ENCODE assay signal across 6 cellular contexts in genomic region chr20:62367483-62368302, GRCh38. TPM values are rescaled to one million over a fixed set of nuclear protein-coding genes. Genes with fewer than 3 reads are reported as not detected.
DNase-seq lines count a peak whose midpoint lies in the region; ATAC-seq and TF ChIP-seq lines count a peak whose summit lies in the region.

No MANE protein-coding gene starts in this region.

- WGBS in testis, 2 donors: 2 to 4% methylated on average over 17 to 42 of the region's 53 CpGs

- no peak for TF ChIP-seq POLR2A in testis (IDR thresholded peaks at IDR 0.05)

- H3K4me3 ChIP-seq in Caco-2 (ENCODE audit: low read depth, low read length) (peak overlapping the region; percentile 94), testis (peak overlapping the region; percentile 38 to 58)

- H3K9me3 ChIP-seq in Caco-2: no peaks in the 10 kb centered on the region
- no peaks in the 10 kb centered on the region for H3K9me3 ChIP-seq in testis

- TF ChIP-seq CTCF in Caco-2 (IDR thresholded peaks at IDR 0.05; ENCODE audit: insufficient read depth in 1 of 2, low read depth in 1 of 2, low read length in 1 of 2, severe bottlenecking in 1 of 2, unreplicated experiment in 1 of 2) (no peak), testis (IDR thresholded peaks at IDR 0.05) (no peak)

- H3K36me3 ChIP-seq in Caco-2 (ENCODE audit: control insufficient read depth, insufficient read depth, low read length): peaks cover 9% of the 10 kb centered on the region
- H3K36me3 ChIP-seq in testis (ENCODE audit: low read depth, missing control alignments): no peaks in the 10 kb centered on the region

- CTCF ChIA-PET in Caco-2 (lab: Charles Lee): interaction anchor here (0.6 to 10.9 kb wide), 10 partner anchors 9 to 255 kb away, joined by 3 to 188 read pairs (median 7); partner anchors contain the start of genes ADRM1 and RPS21

- H3K9me3 Mint-ChIP-seq in Caco-2 (ENCODE audit: unreplicated experiment): no peaks in the 10 kb centered on the region

- H3K27me3 Mint-ChIP-seq in Caco-2 (ENCODE audit: insufficient read depth, unreplicated experiment): no peaks in the 10 kb centered on the region

- POLR2A ChIA-PET in Caco-2 (lab: Charles Lee): interaction anchor here (0.6 to 4.7 kb wide), 10 partner anchors 11 to 256 kb away, joined by 3 to 43 read pairs (median 4); partner anchors contain the start of genes OSBPL2 and RPS21

- no TSS peak for BruUV-seq in Caco-2 (replicated peaks; lab: Mats Ljungman, UMichigan)

- H3K27me3 ChIP-seq in Caco-2 (replicated peaks; ENCODE audit: control insufficient read depth, insufficient read depth, low read length) (no peaks in the 10 kb centered on the region), testis (no peaks in the 10 kb centered on the region)

- peaks cover 70% of the 10 kb centered on the region for H3K4me1 ChIP-seq in Caco-2
- peaks cover 69% of the 10 kb centered on the region for H3K4me1 ChIP-seq in testis

- H3K36me3 Mint-ChIP-seq in Caco-2 (ENCODE audit: insufficient read depth, unreplicated experiment): peaks cover 57% of the 10 kb centered on the region

- ATAC-seq in GM18517 (IDR thresholded peaks at IDR 0.05; ENCODE audit: unreplicated experiment) (no peak), HG03135 (IDR thresholded peaks at IDR 0.05; ENCODE audit: unreplicated experiment) (no peak)

- H3K27ac Mint-ChIP-seq in Caco-2 (ENCODE audit: unreplicated experiment): peak overlapping the region; percentile 90

- intact Hi-C loops in Caco-2 (cut with micrococcal nuclease; ENCODE audit: unreplicated experiment): loop anchor here (1.0 to 5.0 kb wide), 3 partner anchors 9 to 130 kb away; partner anchors contain the start of genes CABLES2 and OSBPL2
- intact Hi-C loops in testis (cut with DNase I; ENCODE audit: low total_unique reads): no loop called here

- peaks cover 43% of the 10 kb centered on the region for H3K4me1 Mint-ChIP-seq in Caco-2 (ENCODE audit: low read depth, unreplicated experiment)

- DNase-seq in Caco-2 (peak in 1 of 2 experiments; percentile 67), NCI-H526 (lab: John Stamatoyannopoulos, UW) (peak; percentile 46 to 88), germinal center (ENCODE audit: low spot score) (peak; percentile 28), testis (peak; percentile 71)

- peak overlapping the region; percentile 70 for H3K4me3 Mint-ChIP-seq in Caco-2 (ENCODE audit: unreplicated experiment)

- H3K27ac ChIP-seq in testis: peak overlapping the region in 1 of 2 donors; percentile 80

RNA-seq across cellular contexts. Expression of gene LAMA5, which starts 0.6 kb away (rescaled TPM):
- 1,050 and 1,125 TPM in 2 replicates for total RNA-seq in Caco-2 (2022)
- total RNA-seq in testis: 100 to 1,000 TPM; 121 to 144 TPM
- 33.2 TPM for polyA plus RNA-seq in testis (ENCODE audit: insufficient read depth, low read depth, low replicate concordance)

RNA-seq across cellular contexts. Expression of gene RPS21, which starts 19.2 kb away (rescaled TPM):
- total RNA-seq in Caco-2 (2022): 4,496 and 4,723 TPM in 2 replicates
- 1,000 to 10,000 TPM in 1 of 2 donors, 100 to 1,000 TPM in 1; 548 to 1,387 TPM for total RNA-seq in testis
- polyA plus RNA-seq in testis (ENCODE audit: insufficient read depth, low read depth, low replicate concordance): 1,052 TPM

RNA-seq across cellular contexts. Expression of gene CABLES2, which starts 39.4 kb away (rescaled TPM):
- total RNA-seq in Caco-2 (2022) (30.7 and 36.4 TPM in 2 replicates), testis (10 to 100 TPM; 51.0 to 58.6 TPM)
- polyA plus RNA-seq in testis (ENCODE audit: insufficient read depth, low read depth, low replicate concordance): 83.0 TPM

RNA-seq across cellular contexts. Expression of gene RBBP8NL, which starts 59.6 kb away (rescaled TPM):
- total RNA-seq in Caco-2 (2022): 39.2 and 40.5 TPM in 2 replicates
- 1 to 10 TPM in 1 of 2 donors, under 1 TPM in 1; 0.81 to 1.3 TPM for total RNA-seq in testis
- polyA plus RNA-seq in testis (ENCODE audit: insufficient read depth, low read depth, low replicate concordance): 2.8 TPM
